Comparison of ENCODE assay signal across 12 cellular contexts in genomic region chr7:104857458-104858425, GRCh38.
A peak's percentile ranks its signal among the peaks of the same experiment; 100 is the strongest.
DNase-seq lines count a peak whose midpoint lies in the region; ATAC-seq and TF ChIP-seq lines count a peak whose summit lies in the region.
"Had no signal": no experiment of that assay in that cellular context is flagged by ENCODE, and none has a peak within 500 bp of the region (broad histone marks: within the 10 kb centered on the region; RNA-seq: fewer than 3 reads in every experiment).

No MANE protein-coding gene starts in this region.

- no peak overlapping the region for H2AFZ ChIP-seq in OCI-LY7 (ENCODE audit: low read length)

- H3K9me3 ChIP-seq in A673 (ENCODE audit: low read depth, low read length, poor library complexity, severe bottlenecking) (no peaks in the 10 kb centered on the region), OCI-LY7 (ENCODE audit: low read length) (no peaks in the 10 kb centered on the region)
- H3K9me3 ChIP-seq: suprapubic skin had no signal

- no peaks in the 10 kb centered on the region for H3K9me2 ChIP-seq in OCI-LY7 (ENCODE audit: insufficient read depth, low read length)

- no peaks in the 10 kb centered on the region for H3K79me2 ChIP-seq in OCI-LY7 (ENCODE audit: insufficient read depth, low read depth, low read length)

- H3K4me2 ChIP-seq in OCI-LY7 (ENCODE audit: low read length), result peak overlapping the region; percentile 23; the same call in 1 of the 2 replicates

- CTCF ChIA-PET in A673 (lab: Charles Lee) (no interaction called here), OCI-LY7 (lab: Charles Lee; ENCODE audit: unreplicated experiment) (no interaction called here)

- H4K20me1 ChIP-seq in OCI-LY7 (ENCODE audit: insufficient read depth, low read length), result no peaks in the 10 kb centered on the region

- no peaks in the 10 kb centered on the region for H3K36me3 ChIP-seq in A673 (ENCODE audit: insufficient read depth, low read length, poor library complexity, severe bottlenecking)
- H3K36me3 ChIP-seq in OCI-LY7 (ENCODE audit: insufficient read depth, low read length), result no peaks in the 10 kb centered on the region
- H3K36me3 ChIP-seq: suprapubic skin had no signal

- BruUV-seq in A673 (replicated peaks; lab: Mats Ljungman, UMichigan), result no TSS peak
- BruUV-seq in OCI-LY7 (replicated peaks; lab: Mats Ljungman, UMichigan), result no TSS peak

- no peak for TF ChIP-seq CTCF in A673 (conservative IDR thresholded peaks at IDR 0.05; ENCODE audit: low read depth, low read length)
- no peak for TF ChIP-seq CTCF in OCI-LY7 (conservative IDR thresholded peaks at IDR 0.05; ENCODE audit: low read length)

- H3K4me1 ChIP-seq in A673 (ENCODE audit: insufficient read depth, low read length, poor library complexity, severe bottlenecking), result peaks cover 4% of the 10 kb centered on the region
- no peaks in the 10 kb centered on the region for H3K4me1 ChIP-seq in OCI-LY7 (ENCODE audit: insufficient read depth, low read length, poor library complexity, severe bottlenecking)

- peaks cover 34% of the 10 kb centered on the region for H3K27me3 ChIP-seq in A673 (replicated peaks; ENCODE audit: insufficient read depth, low read depth, low read length, poor library complexity)
- H3K27me3 ChIP-seq: suprapubic skin had no signal

- intact Hi-C loops in A673 (cut with micrococcal nuclease; ENCODE audit: unreplicated experiment), result no loop called here
- intact Hi-C loops in OCI-LY7 (cut with micrococcal nuclease; ENCODE audit: unreplicated experiment), result no loop called here

- ATAC-seq in GM18870 (IDR thresholded peaks at IDR 0.05; ENCODE audit: unreplicated experiment) (peak; percentile 76), HG02763 (IDR thresholded peaks at IDR 0.05; ENCODE audit: unreplicated experiment) (peak; percentile 62), GM18520 (IDR thresholded peaks at IDR 0.05; ENCODE audit: unreplicated experiment) (no peak)

- H3K27ac ChIP-seq in A673 (ENCODE audit: low read depth, low read length, poor library complexity, severe bottlenecking) (no peak overlapping the region), OCI-LY7 (ENCODE audit: low read depth, low read length, poor library complexity, severe bottlenecking) (no peak overlapping the region)
- H3K27ac ChIP-seq: suprapubic skin had no signal

- peak; percentile 37 for DNase-seq in A673 (ENCODE audit: low spot score)
- DNase-seq in OCI-LY7 (ENCODE audit: low spot score), result no peak
- no peak for DNase-seq in NCI-H510A (lab: John Stamatoyannopoulos, UW)
- no peak for DNase-seq in T1000 (lab: John Stamatoyannopoulos, UW)
- no peak for DNase-seq in NCI-H1436 (lab: John Stamatoyannopoulos, UW)
- DNase-seq: activated effector memory CD4-positive, alpha-beta T cell treated with Interleukin-2 at 50 U/mL for 16 hours; effector CD4-positive, alpha-beta T cell; NCI-H524 had no signal

- H3K4me3 ChIP-seq in A673 (ENCODE audit: low read depth, low read length, poor library complexity, severe bottlenecking) (no peak overlapping the region), OCI-LY7 (ENCODE audit: low read depth, low read length, poor library complexity, severe bottlenecking) (no peak overlapping the region)
- H3K4me3 ChIP-seq: suprapubic skin had no signal

- POLR2A ChIA-PET in A673 (lab: Charles Lee; ENCODE audit: low non-redundant PET) (no interaction called here), OCI-LY7 (lab: Charles Lee) (interaction anchor here (0.7 kb wide), 1 partner anchor 211 kb away, joined by 3 read pairs; no protein-coding TSS in a partner anchor)
